Comparison of ENCODE assay signal across 16 cellular contexts in genomic region chr7:150412518-150413247, GRCh38. TPM values are rescaled to one million over a fixed set of nuclear protein-coding genes. Genes with fewer than 3 reads are reported as not detected.
"Had no signal": no experiment of that assay in that cellular context is flagged by ENCODE, and none has a peak within 500 bp of the region (broad histone marks: within the 10 kb centered on the region; RNA-seq: fewer than 3 reads in every experiment).

No MANE protein-coding gene starts in this region.

- H3K9me3 Mint-ChIP-seq: activated CD4-positive, alpha-beta memory T cell treated with anti-CD3 and anti-CD28 coated beads for 36 hours; activated T-cell treated with anti-CD3 and anti-CD28 coated beads, Interleukin-2, amount 50 U/mL, for 72 hours; mesothelial cell of epicardium had no signal

- H3K27ac ChIP-seq: coronary artery, epithelial cell of prostate, gastrocnemius medialis, upper lobe of left lung had no signal

- H3K27me3 Mint-ChIP-seq: activated CD4-positive, alpha-beta memory T cell treated with anti-CD3 and anti-CD28 coated beads for 36 hours had no signal

- H3K9me3 ChIP-seq: gastrocnemius medialis, upper lobe of left lung had no signal

- H3K36me3 ChIP-seq: gastrocnemius medialis had no signal

- H3K4me1 ChIP-seq: gastrocnemius medialis, upper lobe of left lung had no signal

- H3K27ac Mint-ChIP-seq: activated CD4-positive, alpha-beta memory T cell treated with anti-CD3 and anti-CD28 coated beads for 36 hours; activated T-cell treated with anti-CD3 and anti-CD28 coated beads, Interleukin-2, amount 50 U/mL, for 72 hours; mesothelial cell of epicardium had no signal

- H3K4me3 Mint-ChIP-seq: activated CD4-positive, alpha-beta memory T cell treated with anti-CD3 and anti-CD28 coated beads for 36 hours; activated T-cell treated with anti-CD3 and anti-CD28 coated beads, Interleukin-2, amount 50 U/mL, for 72 hours; mesothelial cell of epicardium had no signal

- DNase-seq: activated CD4-positive, alpha-beta memory T cell treated with anti-CD3 and anti-CD28 coated beads for 36 hours; activated naive CD4-positive, alpha-beta T cell; activated T-cell treated with anti-CD3 and anti-CD28 coated beads, Interleukin-2, amount 50 U/mL, for 72 hours; caudate nucleus; effector CD8-positive, alpha-beta T cell; gastrocnemius medialis; islet precursor cell; left ventricle myocardium superior; right cardiac atrium; stimulated activated naive CD4-positive, alpha-beta T cell treated with Interleukin-2 at 50 U/mL for 16 hours; SW 1271 had no signal

- H3K27me3 ChIP-seq: gastrocnemius medialis, upper lobe of left lung had no signal

- H3K4me3 ChIP-seq: coronary artery, gastrocnemius medialis, smooth muscle cell, upper lobe of left lung had no signal

- ATAC-seq: activated T-cell treated with anti-CD3 and anti-CD28 coated beads, Interleukin-2, amount 50 U/mL, for 72 hours; gastrocnemius medialis; left ventricle myocardium superior; right cardiac atrium had no signal

RNA-seq across cellular contexts. Expression of gene GIMAP8, which starts 37.7 kb away (rescaled TPM):
- total RNA-seq: mesothelial cell of epicardium, smooth muscle cell had no signal
